Comparison of ENCODE assay signal across 7 cellular contexts in genomic region chr15:49734089-49734488, GRCh38.
DNase-seq lines count a peak whose midpoint lies in the region; ATAC-seq, FAIRE-seq and TF ChIP-seq lines count a peak whose summit lies in the region.
"Not testable (repeated sequence)": the region's sequence is repeated elsewhere in the genome, so short reads cannot be mapped to it uniquely, and the experiment has no call there.

No MANE protein-coding gene starts in this region.

- not testable (repeated sequence) for TF ChIP-seq CTCF in PC-3 (conservative IDR thresholded peaks at IDR 0.05; ENCODE audit: low read depth, low read length); body of pancreas (IDR thresholded peaks at IDR 0.05); right lobe of liver (IDR thresholded peaks at IDR 0.05)

- not testable (repeated sequence) for H3K9me3 ChIP-seq in PC-3 (ENCODE audit: low read length); body of pancreas; right lobe of liver; small intestine (ENCODE audit: control insufficient read depth, low read depth)

- not testable (repeated sequence) for H3K4me2 ChIP-seq in PC-3 (ENCODE audit: low read length)

- not testable (repeated sequence) for FAIRE-seq in small intestine (lab: Jason Lieb, UNC)

- not testable (repeated sequence) for TF ChIP-seq POLR2A in body of pancreas (IDR thresholded peaks at IDR 0.05); right lobe of liver (IDR thresholded peaks at IDR 0.05)

- H3K27me3 ChIP-seq in PC-3 (ENCODE audit: low read length); body of pancreas; right lobe of liver; small intestine (ENCODE audit: control insufficient read depth in 2 of 2, insufficient read depth in 2 of 2, low read length in 2 of 2): not testable (repeated sequence)

- H3K4me3 ChIP-seq in PC-3 (ENCODE audit: low read length); body of pancreas; right lobe of liver; small intestine (ENCODE audit: low read depth in 1 of 2, low read length in 2 of 2): not testable (repeated sequence)

- H3K9ac ChIP-seq in PC-3 (ENCODE audit: low read length), result not testable (repeated sequence)

- DNase-seq in ELF-1 (ENCODE audit: low read depth, low spot score) (peak; percentile 10), NCI-H2171 (lab: John Stamatoyannopoulos, UW) (peak; percentile 40), PC-3 (peak; percentile 58), body of pancreas (peak; percentile 69 to 88 (median 82)), left colon (peak; percentile 52 to 60), right lobe of liver (peak in 2 of 3 donors; percentile 46 to 70), small intestine (peak; percentile 51)

- H3K36me3 ChIP-seq in PC-3 (ENCODE audit: low read depth, low read length); body of pancreas (replicated peaks in 1 of 2; ENCODE audit: insufficient read depth in 1 of 2, low read depth in 2 of 2); right lobe of liver; small intestine (ENCODE audit: control insufficient read depth in 2 of 2, insufficient read depth in 2 of 2, low read length in 2 of 2): not testable (repeated sequence)

- peak overlapping the region; percentile 23; the same call in 1 of the 2 replicates for H3K27ac ChIP-seq in PC-3 (ENCODE audit: low read length)
- peak overlapping the region; percentile 79 to 91 (median 83) for H3K27ac ChIP-seq in body of pancreas
- not testable (repeated sequence) for H3K27ac ChIP-seq in right lobe of liver; small intestine (ENCODE audit: low read depth in 1 of 2, low read length in 1 of 2)

- not testable (repeated sequence) for H4K20me1 ChIP-seq in PC-3 (ENCODE audit: low read length)

- H3F3A ChIP-seq in PC-3 (ENCODE audit: low read length, unreplicated experiment), result not testable (repeated sequence)

- POLR2A ChIA-PET in PC-3 (lab: Charles Lee; ENCODE audit: unreplicated experiment), result not testable (repeated sequence)

- 39 to 41% methylated on average over 1 of the region's 1 CpG for WGBS in body of pancreas, 2 donors
- whole genome bisulfite sequencing in right lobe of liver (ENCODE audit: insufficient coverage, low coverage, low lambda C conversion rate, missing lambda C conversion rate), result 29% methylated on average over 1 of the region's 1 CpG
- 41 to 67% (median 50%) methylated on average over 1 of the region's 1 CpG for WGBS in small intestine, 3 donors

- CTCF ChIA-PET in PC-3 (lab: Charles Lee), result not testable (repeated sequence)

- not testable (repeated sequence) for H3K9me2 ChIP-seq in PC-3 (replicated peaks; ENCODE audit: low read length)

- H3K4me1 ChIP-seq in PC-3 (ENCODE audit: insufficient read depth, low read length); right lobe of liver; small intestine (ENCODE audit: control insufficient read depth in 2 of 2, insufficient read depth in 1 of 2, low read depth in 1 of 2, low read length in 1 of 2): not testable (repeated sequence)
- H3K4me1 ChIP-seq in body of pancreas, result peaks cover 39% of the 10 kb centered on the region

- H3K79me2 ChIP-seq in PC-3 (ENCODE audit: low read length), result not testable (repeated sequence)

- intact Hi-C loops in PC-3 (cut with micrococcal nuclease); body of pancreas (cut with DNase I); left colon (cut with DNase I, micrococcal nuclease); right lobe of liver (cut with DNase I): not testable (repeated sequence)

- not testable (repeated sequence) for BruUV-seq in PC-3 (replicated peaks; lab: Mats Ljungman, UMichigan)

- not testable (repeated sequence) for H2AFZ ChIP-seq in PC-3 (ENCODE audit: low read length)

- not testable (repeated sequence) for ATAC-seq in PC-3
- peak; percentile 86 for ATAC-seq in body of pancreas
- ATAC-seq in left colon, result peak; percentile 72
- ATAC-seq in right lobe of liver, result peak; percentile 75 to 96 (median 84)

Comparison
In these comparisons a context has a peak if more than half of its experiments do, and no peak if none do; other contexts are left out.
1. DNase-seq: peak in every context shown above with its lines; median percentile 82 in body of pancreas; 58 in PC-3; 58 in right lobe of liver; 56 in left colon; 51 in small intestine; 40 in NCI-H2171; 10 in ELF-1.